ENCODE assay signal across 9 cellular contexts in the genomic region with DNA sequence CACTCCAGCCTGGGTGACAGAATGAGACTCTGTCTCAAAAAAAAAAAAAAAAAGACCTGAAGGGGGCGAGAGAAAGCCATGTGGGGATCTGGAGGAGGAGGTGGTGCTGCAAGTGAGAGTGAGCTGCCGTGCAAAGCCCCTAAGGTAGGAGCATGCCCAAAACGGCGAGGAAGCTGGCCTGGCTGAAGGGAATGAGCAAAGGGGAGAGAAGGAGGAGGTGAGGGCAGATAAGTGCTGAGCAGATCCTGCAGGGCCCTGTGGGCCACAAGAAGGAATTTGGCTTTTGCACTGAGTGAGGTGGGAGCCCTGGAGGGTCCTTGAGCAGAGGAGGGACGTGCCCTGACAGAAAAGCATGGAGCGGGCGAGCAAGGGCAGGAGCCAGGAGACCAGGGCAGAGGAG. TPM values are rescaled to one million over a fixed set of nuclear protein-coding genes. Genes with fewer than 3 reads are reported as not detected.
DNase-seq lines count a peak whose midpoint lies in the region; ATAC-seq, FAIRE-seq and TF ChIP-seq lines count a peak whose summit lies in the region.
"Had no signal": no experiment of that assay in that cellular context is flagged by ENCODE, and none has a peak within 500 bp of the region (broad histone marks: within the 10 kb centered on the region; RNA-seq: fewer than 3 reads in every experiment).

No MANE protein-coding gene starts in this region.

- no peak for TF ChIP-seq POLR2A in GM12878 (IDR thresholded peaks at IDR 0.05; ENCODE audit: low read depth, low read length)
- TF ChIP-seq POLR2A in spleen (IDR thresholded peaks at IDR 0.05), result no peak
- no peak for TF ChIP-seq POLR2A in esophagus squamous epithelium (IDR thresholded peaks at IDR 0.05)

- no peak overlapping the region; the same call in 1 of the 2 replicates for H2AFZ ChIP-seq in GM12878 (ENCODE audit: control insufficient read depth, low read depth, low read length)

- H3K36me3 ChIP-seq in GM12878 (ENCODE audit: control insufficient read depth in 2 of 2, insufficient read depth in 2 of 2, low read length in 1 of 2) (no peaks in the 10 kb centered on the region), spleen (no peaks in the 10 kb centered on the region), esophagus squamous epithelium (no peaks in the 10 kb centered on the region)

- no peak for FAIRE-seq in GM12878 (lab: Jason Lieb, UNC)

- H3K4me3 ChIP-seq in GM12878 (no peak overlapping the region), spleen (no peak overlapping the region), esophagus squamous epithelium (no peak overlapping the region)

- peak; percentile 66 for TF ChIP-seq RAD21 in GM12878 (IDR thresholded peaks at IDR 0.05; ENCODE audit: insufficient read depth, low read depth, low read length)

- CTCF ChIA-PET in GM12878 (lab: Yijun Ruan, JAX), result interaction anchor here (0.6 to 7.6 kb wide), 17 partner anchors 12 to 765 kb away, joined by 3 to 125 read pairs (median 5); a partner anchor contains a TSS

- in situ Hi-C loops in GM12878 (cut with MboI), result no loop called here

- peak; percentile 69 for ATAC-seq in GM12878
- ATAC-seq in HG03460 (IDR thresholded peaks at IDR 0.05; ENCODE audit: unreplicated experiment), result no peak

- H3K4me1 ChIP-seq in GM12878 (ENCODE audit: control insufficient read depth, insufficient read depth, low read length) (peaks cover 27% of the 10 kb centered on the region), spleen (peaks cover 33 to 99% (median 65%) of the 10 kb centered on the region in 6 donors), esophagus squamous epithelium (peaks cover 0 to 40% (median 13%) of the 10 kb centered on the region in 3 donors)

- TF ChIP-seq EP300 in GM12878 (IDR thresholded peaks at IDR 0.05; ENCODE audit: borderline replicate concordance in 1 of 2, control insufficient read depth in 1 of 2, low read depth in 2 of 2, low read length in 2 of 2), result no peak

- TSS peak; percentile 68 for BruUV-seq in GM12878 (replicated peaks; lab: Mats Ljungman, UMichigan)

- H3K27ac ChIP-seq in GM12878 (ENCODE audit: control insufficient read depth, insufficient read depth) (no peak overlapping the region), spleen (peak overlapping the region in 7 of 8 donors; percentile 40 to 98 (median 94)), esophagus squamous epithelium (peak overlapping the region in 1 of 4 donors; percentile 13)

- no peaks in the 10 kb centered on the region for H3K9me3 ChIP-seq in GM12878 (replicated peaks; ENCODE audit: control insufficient read depth, insufficient read depth, low read length)
- H3K9me3 ChIP-seq in spleen, result no peaks in the 10 kb centered on the region
- H3K9me3 ChIP-seq in esophagus squamous epithelium, result no peaks in the 10 kb centered on the region

- WGBS in GM12878 (ENCODE audit: insufficient coverage, insufficient replicate concordance, low lambda C conversion rate, missing lambda C conversion rate), result 31% methylated on average over 7 of the region's 7 CpGs
- WGBS in spleen, 5 donors, result 47 to 54% (median 51%) methylated on average over 7 of the region's 7 CpGs
- WGBS in esophagus squamous epithelium, 2 donors, result 48 to 49% methylated on average over 7 of the region's 7 CpGs

- intact Hi-C loops in GM12878 (cut with micrococcal nuclease; ENCODE audit: unreplicated experiment) (loop anchor here (2.0 kb wide), 1 partner anchor 45 kb away; no protein-coding TSS in a partner anchor), spleen (cut with DNase I; ENCODE audit: low total_unique reads) (no loop called here), esophagus squamous epithelium (cut with DNase I) (no loop called here)

- peak overlapping the region; percentile 66 for H3K4me2 ChIP-seq in GM12878 (ENCODE audit: control insufficient read depth, insufficient read depth)

- no peaks in the 10 kb centered on the region for H3K79me2 ChIP-seq in GM12878 (ENCODE audit: control insufficient read depth, insufficient read depth, low read length)

- POLR2A ChIA-PET in GM12878 (lab: Charles Lee), result interaction anchor here (0.6 to 3.8 kb wide), 10 partner anchors 8 to 486 kb away, joined by 3 to 38 read pairs (median 4); no protein-coding TSS in a partner anchor

- DNase-seq in NOMO-1 treated with DMSO at 0.1 percent for 48 hours (lab: John Stamatoyannopoulos, UW; ENCODE audit: unreplicated experiment) (peak; percentile 32), NOMO-1 treated with dmso at 0.1 percent for 144 hours (lab: John Stamatoyannopoulos, UW; ENCODE audit: unreplicated experiment) (no peak), NCI-H82 treated with DMSO at 0.1 percent for 48 hours (lab: John Stamatoyannopoulos, UW; ENCODE audit: unreplicated experiment) (peak; percentile 55), GM12878 (ENCODE audit: low read depth, low spot score) (no peak), spleen (peak; percentile 77), NCI-H510A (lab: John Stamatoyannopoulos, UW) (no peak), esophagus squamous epithelium (lab: John Stamatoyannopoulos, UW) (no peak)
- DNase-seq: DMS53 had no signal

- SMC1A ChIA-PET in GM12878 (lab: Charles Lee; ENCODE audit: uncharacterized antibody, unreplicated experiment), result interaction anchor here (0.7 to 17.2 kb wide), 11 partner anchors 9 to 222 kb away, joined by 3 to 297 read pairs (median 4); a partner anchor contains a TSS

- H3K27me3 ChIP-seq in GM12878 (replicated peaks in 1 of 2; ENCODE audit: control insufficient read depth in 2 of 2, insufficient read depth in 2 of 2, low read length in 1 of 2), result no peaks in the 10 kb centered on the region
- H3K27me3 ChIP-seq in spleen (replicated peaks in 1 of 7), result no peaks in the 10 kb centered on the region
- H3K27me3 ChIP-seq in esophagus squamous epithelium, result peaks cover 0 to 3% (median 0%) of the 10 kb centered on the region in 4 donors

- H4K20me1 ChIP-seq in GM12878 (ENCODE audit: control insufficient read depth, insufficient read depth), result no peaks in the 10 kb centered on the region

- RAD21 ChIA-PET in GM12878 (lab: Charles Lee; ENCODE audit: unreplicated experiment), result interaction anchor here (0.6 to 12.1 kb wide), 15 partner anchors 9 to 275 kb away, joined by 3 to 270 read pairs (median 5); a partner anchor contains a TSS

- peak; percentile 25 to 48 (median 39); a peak in 4 of 6 replicates for TF ChIP-seq CTCF in GM12878 (IDR thresholded peaks at IDR 0.05 in 2 of 3, conservative IDR thresholded peaks at IDR 0.05 in 1 of 3; ENCODE audit: control insufficient read depth in 2 of 3, extremely low read depth in 1 of 3, insufficient read depth in 1 of 3, low read depth in 3 of 3, low read length in 3 of 3)
- TF ChIP-seq CTCF in spleen (IDR thresholded peaks at IDR 0.05 in 8 of 11, conservative IDR thresholded peaks at IDR 0.05 in 3 of 11), result peak in 6 of 11 experiments; percentile 4 to 60 (median 25)
- TF ChIP-seq CTCF in esophagus squamous epithelium (IDR thresholded peaks at IDR 0.05), result peak in 1 of 6 experiments; percentile 12

- H3K9ac ChIP-seq in GM12878 (ENCODE audit: control insufficient read depth, insufficient read depth, low read length), result no peak overlapping the region

TF ChIP-seq in GM12878, 131 proteins besides CTCF, POLR2A, EP300 and RAD21 (continues in another document):
- TF ChIP-seq POU2F2 (IDR thresholded peaks at IDR 0.05; ENCODE audit: borderline replicate concordance, low read depth, low read length) (0 out of 3 replicates have a peak, but pooled peaks have one; percentile 12), SMARCA5 (IDR thresholded peaks at IDR 0.05) (0 out of 2 replicates have a peak, but pooled peaks have one; percentile 56), TCF3 (IDR thresholded peaks at IDR 0.05; ENCODE audit: borderline replicate concordance, insufficient read depth, low read depth, low read length) (no peak)

RNA-seq across cellular contexts. Expression of a gene that starts 19.4 kb away (rescaled TPM):
- 147 and 180 TPM in 2 replicates for total RNA-seq in GM12878 (2013; cell fraction: nucleolus; rRNA removed)
- total RNA-seq in GM12878 (2014; rRNA removed) (75.3 and 81.7 TPM in 2 replicates), GM12878 (2014; rRNA removed; fragmentation: Illumina TruSeq; extraction: Trizol) (20.7 and 23.9 TPM in 2 replicates), GM12878 (2021) (103 and 111 TPM in 2 replicates), spleen (100 to 1,000 TPM; 190 to 455 (median 280) TPM), esophagus squamous epithelium (10 to 100 TPM in 2 of 4 donors, 1 to 10 TPM in 2; 5.6 to 23.7 (median 11.1) TPM)
- polyA plus RNA-seq in GM12878 (2011; ENCODE audit: low read depth), result 23.2 TPM
- polyA plus RNA-seq in GM12878 (2011; rRNA removed) (19.1 and 31.8 TPM in 2 replicates), GM12878 (2014; fragmentation: Illumina TruSeq; extraction: Trizol) (31.0 and 48.2 TPM in 2 replicates), GM12878 (2014; fragmentation: Nextera tagmentation; extraction: Ambion mirVana) (1 to 10 TPM; 4.0 to 4.5 TPM), GM12878 (2014; rRNA removed) (59.7 and 67.2 TPM in 2 replicates), GM12878 (2016; fragmentation: Nextera tagmentation; extraction: Ambion mirVana) (10 to 100 TPM; 66.3 to 71.8 TPM), spleen (10 to 100 TPM; 42.8 to 87.8 (median 55.7) TPM)
- polyA plus RNA-seq in GM12878 (2011; cell fraction: cytosol; rRNA removed), result 42.8 and 43.6 TPM in 2 replicates
- 211 and 230 TPM in 2 replicates for polyA plus RNA-seq in GM12878 (2011; cell fraction: nucleus; rRNA removed)
- 62.9 and 69.7 TPM in 2 replicates for polyA plus RNA-seq in GM12878 (2012)
- 58.1 and 96.5 TPM in 2 replicates for polyA minus RNA-seq in GM12878 (2011; rRNA and poly(A)+ RNA removed)
- polyA minus RNA-seq in GM12878 (2011; cell fraction: cytosol; rRNA and poly(A)+ RNA removed), result 35.2 and 47.0 TPM in 2 replicates
- polyA minus RNA-seq in GM12878 (2011; cell fraction: nucleus; rRNA and poly(A)+ RNA removed), result 50.1 and 74.1 TPM in 2 replicates

RNA-seq across cellular contexts. Expression of a gene that starts 57.3 kb away (rescaled TPM):
- 162 and 204 TPM in 2 replicates for total RNA-seq in GM12878 (2013; cell fraction: nucleolus; rRNA removed)
- 248 and 280 TPM in 2 replicates for total RNA-seq in GM12878 (2014; rRNA removed)
- total RNA-seq in GM12878 (2014; rRNA removed; fragmentation: Illumina TruSeq; extraction: Trizol), result 109 and 116 TPM in 2 replicates
- 218 and 236 TPM in 2 replicates for total RNA-seq in GM12878 (2021)
- 90.3 TPM for polyA plus RNA-seq in GM12878 (2011; ENCODE audit: low read depth)
- polyA plus RNA-seq in GM12878 (2011; rRNA removed), result 56.8 and 134 TPM in 2 replicates
- 158 and 220 TPM in 2 replicates for polyA plus RNA-seq in GM12878 (2011; cell fraction: cytosol; rRNA removed)
- 1,234 and 1,343 TPM in 2 replicates for polyA plus RNA-seq in GM12878 (2011; cell fraction: nucleus; rRNA removed)
- polyA plus RNA-seq in GM12878 (2012), result 147 and 173 TPM in 2 replicates
- 40.7 and 113 TPM in 2 replicates for polyA plus RNA-seq in GM12878 (2014; fragmentation: Illumina TruSeq; extraction: Trizol)
- 100 to 1,000 TPM; 168 to 212 TPM for polyA plus RNA-seq in GM12878 (2014; fragmentation: Nextera tagmentation; extraction: Ambion mirVana)
- 249 and 298 TPM in 2 replicates for polyA plus RNA-seq in GM12878 (2014; rRNA removed)
- 100 to 1,000 TPM; 356 to 378 TPM for polyA plus RNA-seq in GM12878 (2016; fragmentation: Nextera tagmentation; extraction: Ambion mirVana)
- polyA minus RNA-seq in GM12878 (2011; rRNA and poly(A)+ RNA removed), result 84.7 and 109 TPM in 2 replicates
- polyA minus RNA-seq in GM12878 (2011; cell fraction: cytosol; rRNA and poly(A)+ RNA removed), result 46.0 and 52.9 TPM in 2 replicates
- 125 and 175 TPM in 2 replicates for polyA minus RNA-seq in GM12878 (2011; cell fraction: nucleus; rRNA and poly(A)+ RNA removed)
- 100 to 1,000 TPM in 6 of 7 donors, 10 to 100 TPM in 1; 81.8 to 155 (median 124) TPM for total RNA-seq in spleen
- 100 to 1,000 TPM; 176 to 267 (median 248) TPM for polyA plus RNA-seq in spleen
- 100 to 1,000 TPM in 1 of 4 donors, 10 to 100 TPM in 3; 59.2 to 144 (median 88.4) TPM for total RNA-seq in esophagus squamous epithelium

Comparison
In these comparisons a context has a peak if more than half of its experiments do, and no peak if none do; other contexts are left out.
1. DNase-seq: peak in NOMO-1 treated with DMSO at 0.1 percent for 48 hours (single experiment), NCI-H82 treated with DMSO at 0.1 percent for 48 hours (single experiment) and spleen (single experiment); none in NOMO-1 treated with dmso at 0.1 percent for 144 hours (single experiment), GM12878 (single experiment), NCI-H510A (single experiment) and esophagus squamous epithelium (single experiment).